ENCODE assay signal across 26 cellular contexts in genomic region chr12:47992776-47993175, GRCh38. TPM values are rescaled to one million over a fixed set of nuclear protein-coding genes. Genes with fewer than 3 reads are reported as not detected.
"Had no signal": no experiment of that assay in that cellular context is flagged by ENCODE, and none has a peak within 500 bp of the region (broad histone marks: within the 10 kb centered on the region; RNA-seq: fewer than 3 reads in every experiment).

No MANE protein-coding gene starts in this region.

- ATAC-seq: effector memory CD8-positive, alpha-beta T cell; left ventricle myocardium superior; lower lobe of right lung; naive thymus-derived CD8-positive, alpha-beta T cell; psoas muscle; right cardiac atrium; stimulated activated effector memory CD8-positive, alpha-beta T cell treated with anti-CD3 and anti-CD28 coated beads, Interleukin-12 subunit alpha, Interleukin-12 subunit beta, amount 100 ng/mL, for 72 hours had no signal

- H3K9me3 ChIP-seq: esophagus squamous epithelium, lower lobe of right lung, psoas muscle had no signal

- H3K27ac Mint-ChIP-seq: effector memory CD8-positive, alpha-beta T cell; immature natural killer cell; stimulated activated effector memory CD8-positive, alpha-beta T cell treated with anti-CD3 and anti-CD28 coated beads, Interleukin-12 subunit alpha, Interleukin-12 subunit beta, amount 100 ng/mL, for 72 hours; stimulated activated naive CD8-positive, alpha-beta T cell treated with anti-CD3 and anti-CD28 coated beads, Interleukin-15, Interleukin-2, amounts not matched to agents 100 ng/mL and 50 ng/mL, for 24 hours had no signal

- H3K36me3 Mint-ChIP-seq: naive thymus-derived CD8-positive, alpha-beta T cell; stimulated activated effector memory CD8-positive, alpha-beta T cell treated with anti-CD3 and anti-CD28 coated beads, Interleukin-12 subunit alpha, Interleukin-12 subunit beta, amount 100 ng/mL, for 72 hours had no signal

- H3K27ac ChIP-seq: esophagus squamous epithelium, lower lobe of right lung, psoas muscle, skin epidermis had no signal

- H3K9me3 Mint-ChIP-seq: effector memory CD8-positive, alpha-beta T cell; naive thymus-derived CD8-positive, alpha-beta T cell; neural crest cell; stimulated activated effector memory CD8-positive, alpha-beta T cell treated with anti-CD3 and anti-CD28 coated beads, Interleukin-12 subunit alpha, Interleukin-12 subunit beta, amount 100 ng/mL, for 72 hours; stimulated activated naive CD8-positive, alpha-beta T cell treated with anti-CD3 and anti-CD28 coated beads, Interleukin-15, Interleukin-2, amounts not matched to agents 100 ng/mL and 50 ng/mL, for 24 hours had no signal

- H3K4me3 Mint-ChIP-seq: effector memory CD8-positive, alpha-beta T cell; immature natural killer cell; naive thymus-derived CD8-positive, alpha-beta T cell; neural crest cell; stimulated activated effector memory CD8-positive, alpha-beta T cell treated with anti-CD3 and anti-CD28 coated beads, Interleukin-12 subunit alpha, Interleukin-12 subunit beta, amount 100 ng/mL, for 72 hours; stimulated activated naive CD8-positive, alpha-beta T cell treated with anti-CD3 and anti-CD28 coated beads, Interleukin-15, Interleukin-2, amounts not matched to agents 100 ng/mL and 50 ng/mL, for 24 hours had no signal

- H3K4me3 ChIP-seq: esophagus squamous epithelium, lower lobe of right lung, psoas muscle, skin epidermis had no signal

- DNase-seq: cortex of kidney; effector memory CD8-positive, alpha-beta T cell; erythroblast; esophagus squamous epithelium; foreskin melanocyte; glutamatergic neuron; hypothalamus; immature natural killer cell; islet precursor cell; left ventricle myocardium superior; lower lobe of right lung; nucleus accumbens; psoas muscle; right cardiac atrium; stimulated activated CD4-positive, alpha-beta T cell treated with anti-CD3 and anti-CD28 coated beads, Interleukin-15, amount 100 ng/mL, for 24 hours; stimulated activated CD4-positive, alpha-beta T cell treated with anti-CD3 and anti-CD28 coated beads, Interleukin-2, amount 100 ng/mL, for 48 hours; trophoblast cell had no signal

- H3K36me3 ChIP-seq: esophagus squamous epithelium, lower lobe of right lung had no signal

RNA-seq across cellular contexts. Expression of gene COL2A1, which starts 11.5 kb away (rescaled TPM):
- total RNA-seq: dermis microvascular lymphatic vessel endothelial cell, esophagus squamous epithelium, lower lobe of right lung, mesenteric fat pad, renal cortical epithelial cell, right cardiac atrium had no signal
- polyA plus RNA-seq: immature natural killer cell; naive thymus-derived CD8-positive, alpha-beta T cell; urinary bladder had no signal
